Comparison of ENCODE assay signal across 26 cellular contexts in genomic region chr3:184142199-184142598, GRCh38. TPM values are rescaled to one million over a fixed set of nuclear protein-coding genes. Genes with fewer than 3 reads are reported as not detected.
"Had no signal": no experiment of that assay in that cellular context is flagged by ENCODE, and none has a peak within 500 bp of the region (broad histone marks: within the 10 kb centered on the region; RNA-seq: fewer than 3 reads in every experiment).

No MANE protein-coding gene starts in this region.

- H3K27ac Mint-ChIP-seq: endodermal cell, memory B cell, nephron had no signal

- H3K9me3 Mint-ChIP-seq: endodermal cell, memory B cell, naive B cell, nephron had no signal

- H3K4me2 ChIP-seq: hepatocyte had no signal

- H3K4me1 ChIP-seq: colonic mucosa had no signal

- H3K9me3 ChIP-seq: colonic mucosa, left ventricle myocardium inferior, lower lobe of right lung, pancreas, prostate gland, right lobe of liver had no signal

- H3K4me3 ChIP-seq: colonic mucosa, hepatocyte, left ventricle myocardium inferior, lower lobe of right lung, pancreas, prostate gland, right lobe of liver had no signal

- H3K4me3 Mint-ChIP-seq: endodermal cell, memory B cell, naive B cell, nephron had no signal

- H3K27me3 Mint-ChIP-seq: memory B cell, naive B cell had no signal

- FAIRE-seq: kidney, pancreas had no signal

- ATAC-seq: left cardiac atrium, lower lobe of right lung, pancreas, right lobe of liver had no signal

- H3K27me3 ChIP-seq: colonic mucosa, hepatocyte, pancreas, right lobe of liver had no signal

- H2AFZ ChIP-seq: hepatocyte had no signal

- H3K27ac ChIP-seq: colonic mucosa, hepatocyte, left ventricle myocardium inferior, lower lobe of right lung, pancreas, prostate gland, right lobe of liver had no signal

- DNase-seq: colonic mucosa; dermis blood vessel endothelial cell; endodermal cell; foreskin melanocyte; head of caudate nucleus; kidney; left cardiac atrium; left ventricle myocardium inferior; lower lobe of right lung; midbrain; naive B cell; occipital lobe; pancreas; retina; right lobe of liver; stimulated activated CD4-positive, alpha-beta T cell treated with anti-CD3 and anti-CD28 coated beads, Interleukin-2, amount 100 ng/mL, for 24 hours; stimulated activated CD4-positive, alpha-beta T cell treated with anti-CD3 and anti-CD28 coated beads, Interleukin-4, amount 100 ng/mL, for 4 hours; stimulated activated naive CD4-positive, alpha-beta T cell treated with Interleukin-2 at 50 U/mL for 16 hours; trophoblast cell had no signal

RNA-seq across cellular contexts. Expression of gene HTR3E, which starts 45.3 kb away (rescaled TPM):
- total RNA-seq: dermis blood vessel endothelial cell, endodermal cell, hepatocyte, kidney, left cardiac atrium, left ventricle myocardium inferior, lower lobe of right lung, occipital lobe, prostate gland, right lobe of liver, skeletal muscle tissue, urinary bladder had no signal
- polyA plus RNA-seq: esophagus, hepatocyte, pancreas, urinary bladder had no signal
